ENCODE assay signal across 1 cellular context in the genomic region with DNA sequence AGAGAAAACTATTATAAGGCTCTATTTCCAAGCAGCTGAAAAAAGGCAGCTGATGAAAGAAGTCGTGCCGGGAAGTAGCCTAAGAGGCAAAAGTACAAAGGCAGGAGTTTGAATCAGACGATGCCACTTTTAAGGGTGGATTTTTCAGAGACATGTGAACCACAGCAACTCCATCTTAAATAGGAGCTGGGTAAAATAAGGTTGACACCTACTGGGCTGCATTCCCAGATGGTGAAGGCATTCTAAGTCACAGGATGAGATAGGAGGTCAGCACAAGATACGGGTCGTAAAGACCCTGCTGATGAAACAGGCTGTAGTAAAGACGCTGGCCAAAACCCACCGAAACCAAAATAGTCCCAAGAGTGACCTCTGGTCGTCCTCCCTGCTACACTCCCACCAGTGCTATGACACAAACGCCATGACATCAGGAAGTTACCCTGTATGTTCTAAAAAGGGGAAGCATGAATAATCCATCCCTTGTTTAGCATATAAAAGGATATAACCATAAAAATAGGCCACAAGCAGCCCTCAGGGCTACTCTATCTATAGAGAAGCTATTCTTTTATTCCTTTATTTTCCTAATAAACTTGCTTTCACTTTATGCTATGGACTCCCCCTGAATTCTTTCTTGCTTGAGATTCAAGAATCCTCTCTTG.
TF ChIP-seq lines count a peak whose summit lies in the region.

No MANE protein-coding gene starts in this region.

TF ChIP-seq in H1, 55 proteins besides CTCF, POLR2A, EP300 and RAD21:
- TF ChIP-seq NRF1 (IDR thresholded peaks at IDR 0.05; ENCODE audit: low read depth, low read length) (no peak), POLR2AphosphoS5 (IDR thresholded peaks at IDR 0.05; ENCODE audit: low read depth, low read length) (no peak), HDAC6 (IDR thresholded peaks at IDR 0.05; ENCODE audit: low read depth, low read length) (no peak), HDAC2 (IDR thresholded peaks at IDR 0.05; ENCODE audit: borderline replicate concordance in 1 of 2, low read depth in 2 of 2, low read length in 2 of 2) (no peak), EZH2 (IDR thresholded peaks at IDR 0.05; ENCODE audit: low read depth, low read length, severe bottlenecking) (no peak), JUN (IDR thresholded peaks at IDR 0.05; ENCODE audit: low read depth, low read length) (no peak), JUND (IDR thresholded peaks at IDR 0.05; ENCODE audit: low read length) (no peak), RXRA (IDR thresholded peaks at IDR 0.05; ENCODE audit: insufficient read depth, low read depth, low read length) (no peak), TEAD4 (IDR thresholded peaks at IDR 0.05; ENCODE audit: low read depth, low read length) (no peak), SIX5 (IDR thresholded peaks at IDR 0.05; ENCODE audit: low read depth, low read length) (no peak), SIN3A (conservative IDR thresholded peaks at IDR 0.05 in 1 of 2, IDR thresholded peaks at IDR 0.05 in 1 of 2; ENCODE audit: low read depth in 1 of 2, low read length in 2 of 2) (no peak), CBX8 (IDR thresholded peaks at IDR 0.05; ENCODE audit: borderline replicate concordance, low read depth, low read length) (no peak), SP4 (IDR thresholded peaks at IDR 0.05; ENCODE audit: low read length) (no peak)
